In the genomic region with DNA sequence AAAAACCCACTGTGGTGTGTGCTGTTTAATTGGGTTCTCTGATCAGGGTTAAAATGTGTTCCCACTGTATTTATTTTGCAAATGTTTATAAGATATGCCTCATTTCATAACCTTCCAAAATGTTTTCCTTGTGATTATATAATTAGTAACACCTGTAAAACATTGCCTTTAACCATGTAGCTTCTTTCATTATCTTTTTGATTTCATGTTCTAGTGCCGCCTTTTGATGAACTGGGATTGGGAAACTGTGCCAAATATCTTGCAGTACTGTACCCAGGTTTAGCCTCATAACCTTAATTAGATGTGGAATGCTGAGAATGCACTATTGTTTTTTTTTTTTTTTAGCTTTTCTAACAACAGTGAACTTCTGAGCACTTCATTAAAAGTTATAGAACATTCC, we compare ENCODE assay signal across 12 cellular contexts.
DNase-seq lines count a peak whose midpoint lies in the region; ATAC-seq and TF ChIP-seq lines count a peak whose summit lies in the region.
"Had no signal": no experiment of that assay in that cellular context is flagged by ENCODE, and none has a peak within 500 bp of the region (broad histone marks: within the 10 kb centered on the region; RNA-seq: fewer than 3 reads in every experiment).

No MANE protein-coding gene starts in this region.

- H2AFZ ChIP-seq in HCT116 (ENCODE audit: low read depth, low read length, poor library complexity, severe bottlenecking): no peak overlapping the region

- DNase-seq in HCT116 (ENCODE audit: low read depth, low spot score) (no peak), esophagus squamous epithelium (lab: John Stamatoyannopoulos, UW) (no peak), retinal pigment epithelial cell (ENCODE audit: low read depth) (peak; percentile 76), NCI-H2029 treated with DMSO at 0.1 percent for 48 hours (lab: John Stamatoyannopoulos, UW) (no peak), NCI-H1436 (lab: John Stamatoyannopoulos, UW) (no peak), NCI-H1105 treated with DMSO at 0.1 percent for 48 hours (lab: John Stamatoyannopoulos, UW) (no peak)
- DNase-seq: activated CD4-positive, alpha-beta T cell treated with anti-CD3 and anti-CD28 coated beads, Interleukin-2, amount 50 U/mL, for 48 hours; immature natural killer cell; T-helper 2 cell had no signal

- POLR2A ChIA-PET in HCT116 (lab: Charles Lee): interaction anchor here (0.9 kb wide), 1 partner anchor 11 kb away, joined by 3 read pairs; no protein-coding TSS in a partner anchor

- CTCF ChIA-PET in HCT116 (lab: Charles Lee): no interaction called here

- no peak for TF ChIP-seq POLR2A in HCT116 (IDR thresholded peaks at IDR 0.05; ENCODE audit: borderline replicate concordance, extremely low read depth, insufficient read depth, insufficient read length)
- no peak for TF ChIP-seq POLR2A in esophagus squamous epithelium (IDR thresholded peaks at IDR 0.05)

- no peaks in the 10 kb centered on the region for H3K9me2 ChIP-seq in HCT116 (ENCODE audit: insufficient read depth)

- no peaks in the 10 kb centered on the region for H3K27me3 ChIP-seq in HCT116 (ENCODE audit: insufficient read depth, low read length)
- H3K27me3 ChIP-seq in esophagus squamous epithelium: no peaks in the 10 kb centered on the region

- no peak for TF ChIP-seq RAD21 in HCT116 (IDR thresholded peaks at IDR 0.05; ENCODE audit: low read depth)

- no peaks in the 10 kb centered on the region for H3K79me2 ChIP-seq in HCT116 (ENCODE audit: insufficient read depth, low read length)

- ATAC-seq in HCT116: no peak
- ATAC-seq in GM21619 (IDR thresholded peaks at IDR 0.05; ENCODE audit: unreplicated experiment): no peak
- ATAC-seq: activated T-helper 17 cell treated with anti-CD3 and anti-CD28 coated beads, Interleukin-2, amount 50 U/mL, for 72 hours had no signal

- RAD21 ChIA-PET in HCT116 (lab: Charles Lee; ENCODE audit: low non-redundant PET in 1 of 2, low total read pairs in 2 of 2, uncharacterized antibody in 2 of 2, unreplicated experiment in 2 of 2): no interaction called here

- intact Hi-C loops in HCT116 (cut with micrococcal nuclease) (no loop called here), esophagus squamous epithelium (cut with DNase I) (no loop called here)

- H4K20me1 ChIP-seq in HCT116 (ENCODE audit: insufficient read depth): no peaks in the 10 kb centered on the region

- H3K9ac ChIP-seq in HCT116 (ENCODE audit: low read length): no peak overlapping the region

- TF ChIP-seq CTCF in HCT116 (IDR thresholded peaks at IDR 0.05 in 2 of 3, conservative IDR thresholded peaks at IDR 0.05 in 1 of 3; ENCODE audit: borderline replicate concordance in 1 of 3, insufficient read depth in 1 of 3, low read depth in 2 of 3, low read length in 2 of 3): no peak
- no peak for TF ChIP-seq CTCF in VCaP (conservative IDR thresholded peaks at IDR 0.05)
- no peak for TF ChIP-seq CTCF in esophagus squamous epithelium (IDR thresholded peaks at IDR 0.05)
- no peak for TF ChIP-seq CTCF in retinal pigment epithelial cell (conservative IDR thresholded peaks at IDR 0.05; ENCODE audit: low read depth, low read length)

- peak overlapping the region; percentile 51; the same call in 1 of the 2 replicates for H3K27ac ChIP-seq in HCT116 (ENCODE audit: low read depth, low read length)
- H3K27ac ChIP-seq in VCaP: peak overlapping the region; percentile 90
- peak overlapping the region in 3 of 4 donors; percentile 54 to 70 (median 67) for H3K27ac ChIP-seq in esophagus squamous epithelium

- peaks cover 21 to 32% of the 10 kb centered on the region in 2 experiments for H3K4me1 ChIP-seq in HCT116 (ENCODE audit: control insufficient read depth in 1 of 2, insufficient read depth in 2 of 2, low read length in 2 of 2)
- H3K4me1 ChIP-seq in esophagus squamous epithelium: peaks cover 6 to 77% (median 26%) of the 10 kb centered on the region in 3 donors

- peak overlapping the region; percentile 47 for H3K4me2 ChIP-seq in HCT116 (ENCODE audit: low read length)

- H3K4me3 ChIP-seq in HCT116 (replicated peaks in 1 of 2; ENCODE audit: low read depth in 1 of 2, low read length in 2 of 2) (no peak overlapping the region), esophagus squamous epithelium (no peak overlapping the region), retinal pigment epithelial cell (ENCODE audit: low read length) (no peak overlapping the region)

- no peaks in the 10 kb centered on the region for H3K36me3 ChIP-seq in HCT116 (ENCODE audit: control insufficient read depth in 1 of 2, insufficient read depth in 2 of 2, low read length in 2 of 2)
- no peaks in the 10 kb centered on the region for H3K36me3 ChIP-seq in esophagus squamous epithelium

- 24 to 29% methylated on average over 1 of the region's 1 CpG for WGBS in esophagus squamous epithelium, 2 donors

- H3K9me3 ChIP-seq in HCT116 (ENCODE audit: control insufficient read depth in 1 of 2, insufficient read depth in 1 of 2, low read depth in 1 of 2, low read length in 2 of 2): no peaks in the 10 kb centered on the region
- H3K9me3 ChIP-seq in esophagus squamous epithelium: no peaks in the 10 kb centered on the region

- no TSS peak for BruUV-seq in HCT116 (replicated peaks; lab: Mats Ljungman, UMichigan)

TF ChIP-seq in HCT116, 20 proteins besides CTCF, POLR2A, EP300 and RAD21:
- TF ChIP-seq SP1 (IDR thresholded peaks at IDR 0.05; ENCODE audit: low read depth) (no peak), JUND (IDR thresholded peaks at IDR 0.05) (no peak), POLR2AphosphoS5 (IDR thresholded peaks at IDR 0.05; ENCODE audit: low read depth, low read length) (no peak), SRF (IDR thresholded peaks at IDR 0.05; ENCODE audit: low read depth) (no peak), ZFX (IDR thresholded peaks at IDR 0.05) (no peak)
